In the genomic region with DNA sequence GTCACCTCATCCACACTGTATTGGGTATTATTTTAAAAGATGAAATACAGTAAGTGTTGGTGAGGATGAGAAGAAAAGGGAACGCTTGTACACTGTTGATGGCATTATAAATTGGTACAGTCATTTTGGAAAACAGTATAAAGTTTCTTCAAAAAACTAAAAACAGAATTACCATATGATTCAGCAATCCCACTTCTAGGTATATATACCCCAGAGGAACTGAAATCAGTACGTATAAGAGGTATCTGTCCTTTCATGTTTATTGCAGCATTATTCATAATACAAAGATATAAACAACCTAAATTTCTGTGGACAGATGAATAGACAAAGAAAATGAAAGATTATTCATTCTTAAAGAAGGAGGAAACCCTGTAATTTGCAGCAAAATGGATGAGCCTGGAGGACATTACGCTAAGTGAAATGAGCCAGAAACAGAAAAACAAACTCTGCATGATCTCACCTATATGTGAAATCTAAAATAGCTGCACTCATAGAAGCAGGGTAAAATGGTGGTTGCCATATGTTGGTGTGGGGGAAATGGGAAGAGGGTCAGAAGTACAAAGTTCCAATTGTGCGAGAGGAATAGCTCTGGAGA, we compare ENCODE assay signal across 1 cellular context.
TF ChIP-seq lines count a peak whose summit lies in the region.

No MANE protein-coding gene starts in this region.

TF ChIP-seq in GM12878, 131 proteins besides CTCF, POLR2A, EP300 and RAD21 (continued from another document and continues in another):
- TF ChIP-seq, protein P1, sequence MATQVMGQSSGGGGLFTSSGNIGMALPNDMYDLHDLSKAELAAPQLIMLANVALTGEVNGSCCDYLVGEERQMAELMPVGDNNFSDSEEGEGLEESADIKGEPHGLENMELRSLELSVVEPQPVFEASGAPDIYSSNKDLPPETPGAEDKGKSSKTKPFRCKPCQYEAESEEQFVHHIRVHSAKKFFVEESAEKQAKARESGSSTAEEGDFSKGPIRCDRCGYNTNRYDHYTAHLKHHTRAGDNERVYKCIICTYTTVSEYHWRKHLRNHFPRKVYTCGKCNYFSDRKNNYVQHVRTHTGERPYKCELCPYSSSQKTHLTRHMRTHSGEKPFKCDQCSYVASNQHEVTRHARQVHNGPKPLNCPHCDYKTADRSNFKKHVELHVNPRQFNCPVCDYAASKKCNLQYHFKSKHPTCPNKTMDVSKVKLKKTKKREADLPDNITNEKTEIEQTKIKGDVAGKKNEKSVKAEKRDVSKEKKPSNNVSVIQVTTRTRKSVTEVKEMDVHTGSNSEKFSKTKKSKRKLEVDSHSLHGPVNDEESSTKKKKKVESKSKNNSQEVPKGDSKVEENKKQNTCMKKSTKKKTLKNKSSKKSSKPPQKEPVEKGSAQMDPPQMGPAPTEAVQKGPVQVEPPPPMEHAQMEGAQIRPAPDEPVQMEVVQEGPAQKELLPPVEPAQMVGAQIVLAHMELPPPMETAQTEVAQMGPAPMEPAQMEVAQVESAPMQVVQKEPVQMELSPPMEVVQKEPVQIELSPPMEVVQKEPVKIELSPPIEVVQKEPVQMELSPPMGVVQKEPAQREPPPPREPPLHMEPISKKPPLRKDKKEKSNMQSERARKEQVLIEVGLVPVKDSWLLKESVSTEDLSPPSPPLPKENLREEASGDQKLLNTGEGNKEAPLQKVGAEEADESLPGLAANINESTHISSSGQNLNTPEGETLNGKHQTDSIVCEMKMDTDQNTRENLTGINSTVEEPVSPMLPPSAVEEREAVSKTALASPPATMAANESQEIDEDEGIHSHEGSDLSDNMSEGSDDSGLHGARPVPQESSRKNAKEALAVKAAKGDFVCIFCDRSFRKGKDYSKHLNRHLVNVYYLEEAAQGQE (IDR thresholded peaks at IDR 0.05; ENCODE audit: low read depth, low read length): no peak
- TF ChIP-seq MEF2A (IDR thresholded peaks at IDR 0.05; ENCODE audit: insufficient read depth, low read depth, low read length) (peak; percentile 79; the same call in 1 of the 2 replicates), JUNB (IDR thresholded peaks at IDR 0.05) (peak; percentile 98), ATF7 (IDR thresholded peaks at IDR 0.05; ENCODE audit: low read depth) (no peak), KLF5 (IDR thresholded peaks at IDR 0.05; ENCODE audit: partially characterized antibody) (no peak), TCF12 (IDR thresholded peaks at IDR 0.05; ENCODE audit: low read depth, low read length) (no peak), RUNX3 (IDR thresholded peaks at IDR 0.05; ENCODE audit: low read length) (peak; percentile 86), POU2F2 (IDR thresholded peaks at IDR 0.05; ENCODE audit: borderline replicate concordance, low read depth, low read length) (no peak), PAX5 (IDR thresholded peaks at IDR 0.05; ENCODE audit: borderline replicate concordance, low read depth, low read length) (no peak), TCF7 (IDR thresholded peaks at IDR 0.05; ENCODE audit: borderline replicate concordance) (peak; percentile 90), RAD51 (IDR thresholded peaks at IDR 0.05) (no peak), GATAD2B (conservative IDR thresholded peaks at IDR 0.05; ENCODE audit: low read depth) (no peak), EZH2 (IDR thresholded peaks at IDR 0.05; ENCODE audit: borderline replicate concordance, control insufficient read depth, low read depth, low read length) (no peak), TCF3 (IDR thresholded peaks at IDR 0.05; ENCODE audit: borderline replicate concordance, insufficient read depth, low read depth, low read length) (no peak), MEF2B (IDR thresholded peaks at IDR 0.05; ENCODE audit: partially characterized antibody, poor library complexity, severe bottlenecking) (peak; percentile 49), FOXK2 (IDR thresholded peaks at IDR 0.05) (no peak), SPI1 (IDR thresholded peaks at IDR 0.05; ENCODE audit: borderline replicate concordance, insufficient read depth, low read depth, low read length) (peak; percentile 43; the same call in 1 of the 2 replicates), ZSCAN29 (IDR thresholded peaks at IDR 0.05) (no peak), KAT2A (conservative IDR thresholded peaks at IDR 0.05; ENCODE audit: control insufficient read depth, low read depth, low read length) (no peak), TAF1 (IDR thresholded peaks at IDR 0.05; ENCODE audit: borderline replicate concordance, low read depth, low read length) (no peak), CREM (IDR thresholded peaks at IDR 0.05; ENCODE audit: low read depth) (peak; percentile 55; the same call in 1 of the 2 replicates), MTA2 (IDR thresholded peaks at IDR 0.05; ENCODE audit: low read depth) (peak; percentile 63), FOS (IDR thresholded peaks at IDR 0.05; ENCODE audit: borderline replicate concordance, extremely low read depth, insufficient read length) (no peak), GABPA (IDR thresholded peaks at IDR 0.05; ENCODE audit: low read depth) (peak; percentile 70), MTA3 (IDR thresholded peaks at IDR 0.05; ENCODE audit: borderline replicate concordance, low read length) (peak; percentile 75; the same call in 1 of the 2 replicates), SMAD1 (IDR thresholded peaks at IDR 0.05; ENCODE audit: low read depth, partially characterized antibody) (no peak), NFIC (IDR thresholded peaks at IDR 0.05; ENCODE audit: low read depth, low read length) (peak; percentile 96), SMAD5 (IDR thresholded peaks at IDR 0.05; ENCODE audit: low read depth) (no peak), DPF2 (IDR thresholded peaks at IDR 0.05) (0 out of 2 replicates have a peak, but pooled peaks have one; percentile 52), CEBPB (IDR thresholded peaks at IDR 0.05; ENCODE audit: borderline replicate concordance in 1 of 2, low read depth in 2 of 2, low read length in 2 of 2) (peak in 1 of 2 experiments; percentile 72; a peak in 1 of 4 replicates)
- TF ChIP-seq, protein P2, sequence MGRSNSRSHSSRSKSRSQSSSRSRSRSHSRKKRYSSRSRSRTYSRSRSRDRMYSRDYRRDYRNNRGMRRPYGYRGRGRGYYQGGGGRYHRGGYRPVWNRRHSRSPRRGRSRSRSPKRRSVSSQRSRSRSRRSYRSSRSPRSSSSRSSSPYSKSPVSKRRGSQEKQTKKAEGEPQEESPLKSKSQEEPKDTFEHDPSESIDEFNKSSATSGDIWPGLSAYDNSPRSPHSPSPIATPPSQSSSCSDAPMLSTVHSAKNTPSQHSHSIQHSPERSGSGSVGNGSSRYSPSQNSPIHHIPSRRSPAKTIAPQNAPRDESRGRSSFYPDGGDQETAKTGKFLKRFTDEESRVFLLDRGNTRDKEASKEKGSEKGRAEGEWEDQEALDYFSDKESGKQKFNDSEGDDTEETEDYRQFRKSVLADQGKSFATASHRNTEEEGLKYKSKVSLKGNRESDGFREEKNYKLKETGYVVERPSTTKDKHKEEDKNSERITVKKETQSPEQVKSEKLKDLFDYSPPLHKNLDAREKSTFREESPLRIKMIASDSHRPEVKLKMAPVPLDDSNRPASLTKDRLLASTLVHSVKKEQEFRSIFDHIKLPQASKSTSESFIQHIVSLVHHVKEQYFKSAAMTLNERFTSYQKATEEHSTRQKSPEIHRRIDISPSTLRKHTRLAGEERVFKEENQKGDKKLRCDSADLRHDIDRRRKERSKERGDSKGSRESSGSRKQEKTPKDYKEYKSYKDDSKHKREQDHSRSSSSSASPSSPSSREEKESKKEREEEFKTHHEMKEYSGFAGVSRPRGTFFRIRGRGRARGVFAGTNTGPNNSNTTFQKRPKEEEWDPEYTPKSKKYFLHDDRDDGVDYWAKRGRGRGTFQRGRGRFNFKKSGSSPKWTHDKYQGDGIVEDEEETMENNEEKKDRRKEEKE (IDR thresholded peaks at IDR 0.05): no peak
- TF ChIP-seq, protein P3, sequence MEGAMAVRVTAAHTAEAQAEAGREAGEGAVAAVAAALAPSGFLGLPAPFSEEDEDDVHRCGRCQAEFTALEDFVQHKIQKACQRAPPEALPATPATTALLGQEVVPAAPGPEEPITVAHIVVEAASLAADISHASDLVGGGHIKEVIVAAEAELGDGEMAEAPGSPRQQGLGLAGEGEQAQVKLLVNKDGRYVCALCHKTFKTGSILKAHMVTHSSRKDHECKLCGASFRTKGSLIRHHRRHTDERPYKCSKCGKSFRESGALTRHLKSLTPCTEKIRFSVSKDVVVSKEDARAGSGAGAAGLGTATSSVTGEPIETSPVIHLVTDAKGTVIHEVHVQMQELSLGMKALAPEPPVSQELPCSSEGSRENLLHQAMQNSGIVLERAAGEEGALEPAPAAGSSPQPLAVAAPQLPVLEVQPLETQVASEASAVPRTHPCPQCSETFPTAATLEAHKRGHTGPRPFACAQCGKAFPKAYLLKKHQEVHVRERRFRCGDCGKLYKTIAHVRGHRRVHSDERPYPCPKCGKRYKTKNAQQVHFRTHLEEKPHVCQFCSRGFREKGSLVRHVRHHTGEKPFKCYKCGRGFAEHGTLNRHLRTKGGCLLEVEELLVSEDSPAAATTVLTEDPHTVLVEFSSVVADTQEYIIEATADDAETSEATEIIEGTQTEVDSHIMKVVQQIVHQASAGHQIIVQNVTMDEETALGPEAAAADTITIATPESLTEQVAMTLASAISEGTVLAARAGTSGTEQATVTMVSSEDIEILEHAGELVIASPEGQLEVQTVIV (IDR thresholded peaks at IDR 0.05; ENCODE audit: borderline replicate concordance, partially characterized antibody): no peak
- TF ChIP-seq, protein P4, sequence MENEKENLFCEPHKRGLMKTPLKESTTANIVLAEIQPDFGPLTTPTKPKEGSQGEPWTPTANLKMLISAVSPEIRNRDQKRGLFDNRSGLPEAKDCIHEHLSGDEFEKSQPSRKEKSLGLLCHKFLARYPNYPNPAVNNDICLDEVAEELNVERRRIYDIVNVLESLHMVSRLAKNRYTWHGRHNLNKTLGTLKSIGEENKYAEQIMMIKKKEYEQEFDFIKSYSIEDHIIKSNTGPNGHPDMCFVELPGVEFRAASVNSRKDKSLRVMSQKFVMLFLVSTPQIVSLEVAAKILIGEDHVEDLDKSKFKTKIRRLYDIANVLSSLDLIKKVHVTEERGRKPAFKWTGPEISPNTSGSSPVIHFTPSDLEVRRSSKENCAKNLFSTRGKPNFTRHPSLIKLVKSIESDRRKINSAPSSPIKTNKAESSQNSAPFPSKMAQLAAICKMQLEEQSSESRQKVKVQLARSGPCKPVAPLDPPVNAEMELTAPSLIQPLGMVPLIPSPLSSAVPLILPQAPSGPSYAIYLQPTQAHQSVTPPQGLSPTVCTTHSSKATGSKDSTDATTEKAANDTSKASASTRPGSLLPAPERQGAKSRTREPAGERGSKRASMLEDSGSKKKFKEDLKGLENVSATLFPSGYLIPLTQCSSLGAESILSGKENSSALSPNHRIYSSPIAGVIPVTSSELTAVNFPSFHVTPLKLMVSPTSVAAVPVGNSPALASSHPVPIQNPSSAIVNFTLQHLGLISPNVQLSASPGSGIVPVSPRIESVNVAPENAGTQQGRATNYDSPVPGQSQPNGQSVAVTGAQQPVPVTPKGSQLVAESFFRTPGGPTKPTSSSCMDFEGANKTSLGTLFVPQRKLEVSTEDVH (IDR thresholded peaks at IDR 0.05; ENCODE audit: low read depth, partially characterized antibody): no peak
- TF ChIP-seq, protein P5, sequence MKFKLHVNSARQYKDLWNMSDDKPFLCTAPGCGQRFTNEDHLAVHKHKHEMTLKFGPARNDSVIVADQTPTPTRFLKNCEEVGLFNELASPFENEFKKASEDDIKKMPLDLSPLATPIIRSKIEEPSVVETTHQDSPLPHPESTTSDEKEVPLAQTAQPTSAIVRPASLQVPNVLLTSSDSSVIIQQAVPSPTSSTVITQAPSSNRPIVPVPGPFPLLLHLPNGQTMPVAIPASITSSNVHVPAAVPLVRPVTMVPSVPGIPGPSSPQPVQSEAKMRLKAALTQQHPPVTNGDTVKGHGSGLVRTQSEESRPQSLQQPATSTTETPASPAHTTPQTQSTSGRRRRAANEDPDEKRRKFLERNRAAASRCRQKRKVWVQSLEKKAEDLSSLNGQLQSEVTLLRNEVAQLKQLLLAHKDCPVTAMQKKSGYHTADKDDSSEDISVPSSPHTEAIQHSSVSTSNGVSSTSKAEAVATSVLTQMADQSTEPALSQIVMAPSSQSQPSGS (IDR thresholded peaks at IDR 0.05; ENCODE audit: low read length): peak; percentile 92
- TF ChIP-seq, protein P6, sequence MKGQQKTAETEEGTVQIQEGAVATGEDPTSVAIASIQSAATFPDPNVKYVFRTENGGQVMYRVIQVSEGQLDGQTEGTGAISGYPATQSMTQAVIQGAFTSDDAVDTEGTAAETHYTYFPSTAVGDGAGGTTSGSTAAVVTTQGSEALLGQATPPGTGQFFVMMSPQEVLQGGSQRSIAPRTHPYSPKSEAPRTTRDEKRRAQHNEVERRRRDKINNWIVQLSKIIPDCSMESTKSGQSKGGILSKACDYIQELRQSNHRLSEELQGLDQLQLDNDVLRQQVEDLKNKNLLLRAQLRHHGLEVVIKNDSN (IDR thresholded peaks at IDR 0.05; ENCODE audit: borderline replicate concordance, extremely low read length, insufficient read depth, low read depth, low read length): no peak
- TF ChIP-seq, protein P7, sequence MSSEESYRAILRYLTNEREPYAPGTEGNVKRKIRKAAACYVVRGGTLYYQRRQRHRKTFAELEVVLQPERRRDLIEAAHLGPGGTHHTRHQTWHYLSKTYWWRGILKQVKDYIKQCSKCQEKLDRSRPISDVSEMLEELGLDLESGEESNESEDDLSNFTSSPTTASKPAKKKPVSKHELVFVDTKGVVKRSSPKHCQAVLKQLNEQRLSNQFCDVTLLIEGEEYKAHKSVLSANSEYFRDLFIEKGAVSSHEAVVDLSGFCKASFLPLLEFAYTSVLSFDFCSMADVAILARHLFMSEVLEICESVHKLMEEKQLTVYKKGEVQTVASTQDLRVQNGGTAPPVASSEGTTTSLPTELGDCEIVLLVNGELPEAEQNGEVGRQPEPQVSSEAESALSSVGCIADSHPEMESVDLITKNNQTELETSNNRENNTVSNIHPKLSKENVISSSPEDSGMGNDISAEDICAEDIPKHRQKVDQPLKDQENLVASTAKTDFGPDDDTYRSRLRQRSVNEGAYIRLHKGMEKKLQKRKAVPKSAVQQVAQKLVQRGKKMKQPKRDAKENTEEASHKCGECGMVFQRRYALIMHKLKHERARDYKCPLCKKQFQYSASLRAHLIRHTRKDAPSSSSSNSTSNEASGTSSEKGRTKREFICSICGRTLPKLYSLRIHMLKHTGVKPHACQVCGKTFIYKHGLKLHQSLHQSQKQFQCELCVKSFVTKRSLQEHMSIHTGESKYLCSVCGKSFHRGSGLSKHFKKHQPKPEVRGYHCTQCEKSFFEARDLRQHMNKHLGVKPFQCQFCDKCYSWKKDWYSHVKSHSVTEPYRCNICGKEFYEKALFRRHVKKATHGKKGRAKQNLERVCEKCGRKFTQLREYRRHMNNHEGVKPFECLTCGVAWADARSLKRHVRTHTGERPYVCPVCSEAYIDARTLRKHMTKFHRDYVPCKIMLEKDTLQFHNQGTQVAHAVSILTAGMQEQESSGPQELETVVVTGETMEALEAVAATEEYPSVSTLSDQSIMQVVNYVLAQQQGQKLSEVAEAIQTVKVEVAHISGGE (CRISPR knock-in tag; IDR thresholded peaks at IDR 0.05): no peak
- TF ChIP-seq, protein P8, sequence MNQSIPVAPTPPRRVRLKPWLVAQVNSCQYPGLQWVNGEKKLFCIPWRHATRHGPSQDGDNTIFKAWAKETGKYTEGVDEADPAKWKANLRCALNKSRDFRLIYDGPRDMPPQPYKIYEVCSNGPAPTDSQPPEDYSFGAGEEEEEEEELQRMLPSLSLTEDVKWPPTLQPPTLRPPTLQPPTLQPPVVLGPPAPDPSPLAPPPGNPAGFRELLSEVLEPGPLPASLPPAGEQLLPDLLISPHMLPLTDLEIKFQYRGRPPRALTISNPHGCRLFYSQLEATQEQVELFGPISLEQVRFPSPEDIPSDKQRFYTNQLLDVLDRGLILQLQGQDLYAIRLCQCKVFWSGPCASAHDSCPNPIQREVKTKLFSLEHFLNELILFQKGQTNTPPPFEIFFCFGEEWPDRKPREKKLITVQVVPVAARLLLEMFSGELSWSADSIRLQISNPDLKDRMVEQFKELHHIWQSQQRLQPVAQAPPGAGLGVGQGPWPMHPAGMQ (IDR thresholded peaks at IDR 0.05; ENCODE audit: borderline replicate concordance): no peak
